In the genomic region with DNA sequence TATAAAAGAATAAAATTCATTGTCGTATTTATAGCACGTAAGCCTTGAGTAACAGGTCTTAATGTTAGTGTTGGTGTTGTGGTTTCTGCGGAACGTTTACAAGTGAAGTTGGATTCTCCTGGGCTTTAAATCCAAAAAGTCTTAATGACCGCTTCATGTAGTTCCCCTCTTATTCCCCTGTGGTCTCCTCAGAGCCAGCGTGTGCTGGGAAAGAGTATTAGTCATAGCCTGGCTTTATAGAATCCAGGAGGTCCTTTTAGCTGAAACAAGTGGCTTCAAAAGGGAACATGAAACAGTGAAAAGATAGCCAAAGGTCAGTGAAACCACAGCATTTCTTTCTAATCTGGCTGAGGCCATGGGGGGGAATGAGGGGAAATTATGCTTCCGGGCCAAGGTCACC, we compare ENCODE assay signal across 19 cellular contexts.
A peak's percentile ranks its signal among the peaks of the same experiment; 100 is the strongest.
DNase-seq lines count a peak whose midpoint lies in the region; ATAC-seq and TF ChIP-seq lines count a peak whose summit lies in the region.
"Had no signal": no experiment of that assay in that cellular context is flagged by ENCODE, and none has a peak within 500 bp of the region (broad histone marks: within the 10 kb centered on the region; RNA-seq: fewer than 3 reads in every experiment).

No MANE protein-coding gene starts in this region.

- peaks cover 10% of the 10 kb centered on the region for H3K4me1 ChIP-seq in IMR-90 (ENCODE audit: control insufficient read depth, insufficient read depth, low read length)
- H3K4me1 ChIP-seq: upper lobe of right lung had no signal

- H4K20me1 ChIP-seq in IMR-90 (ENCODE audit: insufficient read depth, low read length), result no peaks in the 10 kb centered on the region

- H3K14ac ChIP-seq in IMR-90 (replicated peaks; ENCODE audit: low read depth, low read length), result no peak overlapping the region

- peaks cover 4% of the 10 kb centered on the region for H3K36me3 Mint-ChIP-seq in glutamatergic neuron (ENCODE audit: unreplicated experiment)
- H3K36me3 Mint-ChIP-seq: activated naive CD8-positive, alpha-beta T cell treated with anti-CD3 and anti-CD28 coated beads, Interleukin-2, amount 10 ng/mL, durations not matched to agents 7 days and 5 days had no signal

- no peaks in the 10 kb centered on the region for H3K36me3 ChIP-seq in IMR-90 (ENCODE audit: control insufficient read depth, insufficient read depth, low read length)
- H3K36me3 ChIP-seq: esophagus muscularis mucosa, upper lobe of right lung had no signal

- no peak for TF ChIP-seq CTCF in IMR-90 (conservative IDR thresholded peaks at IDR 0.05; ENCODE audit: low read depth, low read length)
- no peak for TF ChIP-seq CTCF in cardiac fibroblast (IDR thresholded peaks at IDR 0.05; ENCODE audit: low read depth, low read length)
- no peak for TF ChIP-seq CTCF in glutamatergic neuron (IDR thresholded peaks at IDR 0.05; ENCODE audit: partially characterized antibody, unreplicated experiment)
- TF ChIP-seq CTCF in lower leg skin (IDR thresholded peaks at IDR 0.05), result no peak

- H2AFZ ChIP-seq in IMR-90 (replicated peaks; ENCODE audit: low read length, poor library complexity), result no peak overlapping the region

- H3K9ac ChIP-seq in IMR-90 (ENCODE audit: low read depth, low read length), result no peak overlapping the region

- no peak overlapping the region for H3K4me3 Mint-ChIP-seq in glutamatergic neuron (ENCODE audit: unreplicated experiment)
- H3K4me3 Mint-ChIP-seq: activated naive CD8-positive, alpha-beta T cell treated with anti-CD3 and anti-CD28 coated beads, Interleukin-2, amount 10 ng/mL, durations not matched to agents 7 days and 5 days; dendritic cell treated with granulocyte-macrophage colony-stimulating factor and Interleukin-4, amounts not matched to agents 40 ng/mL and 50 ng/mL, for 4 days; T-helper 1 cell treated with Interleukin-12 subunit alpha and Interleukin-12 subunit beta and Interleukin-4 antibody, amounts not matched to agents 30 μg/mL and 1 μg/mL, for 36 hours had no signal

- no peak overlapping the region for H2BK20ac ChIP-seq in IMR-90 (ENCODE audit: low read depth, low read length)

- no peak overlapping the region for H3K56ac ChIP-seq in IMR-90 (ENCODE audit: extremely low read depth, insufficient read depth, low read length)

- H3K9me1 ChIP-seq in IMR-90 (ENCODE audit: insufficient read depth, low read length), result no peaks in the 10 kb centered on the region

- H3K4ac ChIP-seq in IMR-90 (ENCODE audit: low read depth, low read length), result no peak overlapping the region

- H3K9me3 Mint-ChIP-seq in glutamatergic neuron (ENCODE audit: unreplicated experiment), result no peaks in the 10 kb centered on the region
- H3K9me3 Mint-ChIP-seq: activated naive CD8-positive, alpha-beta T cell treated with anti-CD3 and anti-CD28 coated beads, Interleukin-2, amount 10 ng/mL, durations not matched to agents 7 days and 5 days; dendritic cell treated with granulocyte-macrophage colony-stimulating factor and Interleukin-4, amounts not matched to agents 40 ng/mL and 50 ng/mL, for 4 days; T-helper 1 cell treated with Interleukin-12 subunit alpha and Interleukin-12 subunit beta and Interleukin-4 antibody, amounts not matched to agents 30 μg/mL and 1 μg/mL, for 36 hours had no signal

- TF ChIP-seq RAD21 in IMR-90 (IDR thresholded peaks at IDR 0.05; ENCODE audit: low read length), result no peak

- no peak overlapping the region for H3K27ac ChIP-seq in IMR-90 (ENCODE audit: insufficient read depth, low read length)
- H3K27ac ChIP-seq: C4-2B, esophagus muscularis mucosa, upper lobe of right lung had no signal

- in situ Hi-C loops in IMR-90 (cut with MboI; ENCODE audit: low sequenced_read_pairs), result no loop called here

- H2BK5ac ChIP-seq in IMR-90 (ENCODE audit: low read depth, low read length, poor library complexity, severe bottlenecking), result no peak overlapping the region

- H4K5ac ChIP-seq in IMR-90 (ENCODE audit: low read depth, low read length), result peak overlapping the region; percentile 29; the same call in 1 of the 2 replicates

- H4K8ac ChIP-seq in IMR-90 (ENCODE audit: low read depth in 2 of 2, low read length in 2 of 2), result no peak overlapping the region

- WGBS in IMR-90 (ENCODE audit: extremely low coverage in 2 of 2, insufficient read length in 1 of 2), 2 experiments, result no CpG with 5 or more reads among the region's 7 CpGs
- WGBS in lower leg skin, 2 donors, result 69 to 84% methylated on average over 7 of the region's 7 CpGs

- H2AK5ac ChIP-seq in IMR-90 (ENCODE audit: low read depth, low read length), result no peak overlapping the region

- H3K27me3 ChIP-seq in IMR-90 (ENCODE audit: control insufficient read depth, insufficient read depth, low read length), result no peaks in the 10 kb centered on the region
- H3K27me3 ChIP-seq: esophagus muscularis mucosa, upper lobe of right lung had no signal

- H2BK15ac ChIP-seq in IMR-90 (ENCODE audit: low read depth, low read length), result no peak overlapping the region

- DNase-seq in AG20443 (ENCODE audit: low spot score), result peak; percentile 39
- DNase-seq in IMR-90, result peak; percentile 76
- peak; percentile 74 to 86 for DNase-seq in cardiac fibroblast (ENCODE audit: low read depth in 2 of 2)
- peak; percentile 82 for DNase-seq in myocyte (ENCODE audit: low read depth)
- DNase-seq in DMS153 (lab: John Stamatoyannopoulos, UW), result no peak
- no peak for DNase-seq in glutamatergic neuron
- no peak for DNase-seq in lower leg skin (ENCODE audit: low spot score in 2 of 2)
- DNase-seq: activated naive CD8-positive, alpha-beta T cell treated with anti-CD3 and anti-CD28 coated beads, Interleukin-2, amount 10 ng/mL, durations not matched to agents 7 days and 5 days; activated T-cell treated with anti-CD3 and anti-CD28 coated beads for 4 hours; NCI-H146; NCI-H69; posterior cingulate gyrus; upper lobe of right lung had no signal

- H3K79me1 ChIP-seq in IMR-90 (ENCODE audit: low read depth in 1 of 2, low read length in 2 of 2), result no peaks in the 10 kb centered on the region

- H3K4me2 ChIP-seq in IMR-90 (ENCODE audit: low read depth, low read length), result no peak overlapping the region

- peak; percentile 15; the same call in 1 of the 2 replicates for ATAC-seq in IMR-90 (ENCODE audit: low read depth)
- ATAC-seq in HG03097 (IDR thresholded peaks at IDR 0.05; ENCODE audit: low FRiP score, unreplicated experiment), result no peak
- ATAC-seq: Panc1, upper lobe of right lung had no signal

- POLR2A ChIA-PET in IMR-90 (lab: Charles Lee; ENCODE audit: unreplicated experiment), result no interaction called here

- H2AK9ac ChIP-seq in IMR-90 (replicated peaks; ENCODE audit: low read depth, low read length, poor library complexity), result no peak overlapping the region

- H3K23ac ChIP-seq in IMR-90 (ENCODE audit: low read depth, low read length), result no peak overlapping the region

- no peak overlapping the region for H3K4me3 ChIP-seq in IMR-90 (ENCODE audit: insufficient read depth, low read depth, low read length)
- no peak overlapping the region for H3K4me3 ChIP-seq in cardiac fibroblast (replicated peaks in 1 of 2; ENCODE audit: low read depth in 2 of 2, low read length in 2 of 2)
- no peak overlapping the region for H3K4me3 ChIP-seq in lower leg skin (ENCODE audit: low read depth, poor library complexity, severe bottlenecking)
- H3K4me3 ChIP-seq: esophagus muscularis mucosa, upper lobe of right lung had no signal

- dilution Hi-C loops in IMR-90 (cut with HindIII; ENCODE audit: low sequenced_read_pairs, unreplicated experiment), result no loop called here

- H3K27me3 Mint-ChIP-seq in glutamatergic neuron (ENCODE audit: unreplicated experiment), result no peaks in the 10 kb centered on the region
- H3K27me3 Mint-ChIP-seq: activated naive CD8-positive, alpha-beta T cell treated with anti-CD3 and anti-CD28 coated beads, Interleukin-2, amount 10 ng/mL, durations not matched to agents 7 days and 5 days; dendritic cell treated with granulocyte-macrophage colony-stimulating factor and Interleukin-4, amounts not matched to agents 40 ng/mL and 50 ng/mL, for 4 days had no signal

- no peak overlapping the region for H2BK120ac ChIP-seq in IMR-90 (ENCODE audit: low read depth, low read length)

- BruUV-seq in IMR-90 (replicated peaks; lab: Mats Ljungman, UMichigan), result no TSS peak

- no peak overlapping the region for H4K91ac ChIP-seq in IMR-90 (ENCODE audit: insufficient read depth, low read depth, low read length)

- intact Hi-C loops in IMR-90 (cut with micrococcal nuclease) (no loop called here), lower leg skin (cut with DNase I; ENCODE audit: low total_unique reads) (no loop called here)

- no peaks in the 10 kb centered on the region for H3K9me3 ChIP-seq in IMR-90 (ENCODE audit: control insufficient read depth, insufficient read depth, low read length)
- H3K9me3 ChIP-seq: esophagus muscularis mucosa, upper lobe of right lung had no signal

- H3K4me1 Mint-ChIP-seq in glutamatergic neuron (ENCODE audit: low read depth, unreplicated experiment), result peaks cover 27% of the 10 kb centered on the region
- H3K4me1 Mint-ChIP-seq: activated naive CD8-positive, alpha-beta T cell treated with anti-CD3 and anti-CD28 coated beads, Interleukin-2, amount 10 ng/mL, durations not matched to agents 7 days and 5 days had no signal

- TF ChIP-seq POLR2A in IMR-90 (IDR thresholded peaks at IDR 0.05; ENCODE audit: low read depth, low read length) (no peak), lower leg skin (IDR thresholded peaks at IDR 0.05) (no peak)

- H3K18ac ChIP-seq in IMR-90 (ENCODE audit: low read depth, low read length), result peak overlapping the region; percentile 45; the same call in 1 of the 2 replicates

- H3K27ac Mint-ChIP-seq in glutamatergic neuron (ENCODE audit: unreplicated experiment), result no peak overlapping the region
- H3K27ac Mint-ChIP-seq: activated naive CD8-positive, alpha-beta T cell treated with anti-CD3 and anti-CD28 coated beads, Interleukin-2, amount 10 ng/mL, durations not matched to agents 7 days and 5 days; dendritic cell treated with granulocyte-macrophage colony-stimulating factor and Interleukin-4, amounts not matched to agents 40 ng/mL and 50 ng/mL, for 4 days; T-helper 1 cell treated with Interleukin-12 subunit alpha and Interleukin-12 subunit beta and Interleukin-4 antibody, amounts not matched to agents 30 μg/mL and 1 μg/mL, for 36 hours had no signal

- CTCF ChIA-PET in IMR-90 (lab: Yijun Ruan, JAX), result no interaction called here

TF ChIP-seq in IMR-90, 13 proteins besides CTCF, POLR2A, EP300 and RAD21:
- TF ChIP-seq FOS (IDR thresholded peaks at IDR 0.05; ENCODE audit: low read depth, low read length) (peak; percentile 14; the same call in 1 of the 2 replicates), CHD1 (IDR thresholded peaks at IDR 0.05; ENCODE audit: low read depth, low read length) (no peak)

Comparison
In these comparisons a context has a peak if more than half of its experiments do, and no peak if none do; other contexts are left out.
1. DNase-seq: peak in AG20443 (single experiment), IMR-90 (single experiment), cardiac fibroblast (2 of 2) and myocyte (single experiment); none in DMS153 (single experiment), glutamatergic neuron (single experiment) and lower leg skin (0 of 2).